27 cellular contexts compared by ENCODE assay signal in the genomic region with DNA sequence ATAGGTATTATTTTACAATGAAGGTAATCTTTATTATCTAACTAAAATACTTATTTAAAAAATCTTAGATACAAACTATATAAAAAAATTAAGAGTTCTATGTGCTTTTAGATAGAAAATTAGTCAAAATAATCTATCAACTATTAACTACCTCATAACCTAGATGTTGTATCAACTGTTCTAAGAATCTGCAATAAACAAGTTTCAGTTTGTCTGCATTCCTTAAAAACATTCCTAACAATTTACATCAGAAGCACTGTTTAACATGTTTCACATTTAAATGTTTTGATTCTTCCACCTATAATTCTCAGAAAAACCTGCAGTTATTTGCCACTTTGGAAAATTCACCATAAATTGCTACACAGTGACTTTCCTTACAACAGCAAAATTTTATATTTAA. TPM values are rescaled to one million over a fixed set of nuclear protein-coding genes. Genes with fewer than 3 reads are reported as not detected.
DNase-seq lines count a peak whose midpoint lies in the region; ATAC-seq, FAIRE-seq and TF ChIP-seq lines count a peak whose summit lies in the region.
"Had no signal": no experiment of that assay in that cellular context is flagged by ENCODE, and none has a peak within 500 bp of the region (broad histone marks: within the 10 kb centered on the region; RNA-seq: fewer than 3 reads in every experiment).

No MANE protein-coding gene starts in this region.

- H3K9me3 ChIP-seq in OCI-LY7 (ENCODE audit: low read length) (no peaks in the 10 kb centered on the region), right cardiac atrium (ENCODE audit: control insufficient read depth, low read length) (no peaks in the 10 kb centered on the region)
- H3K9me3 ChIP-seq: SJSA1 had no signal

- H3K36me3 Mint-ChIP-seq in activated naive CD8-positive, alpha-beta T cell treated with anti-CD3 and anti-CD28 coated beads for 36 hours, result peaks cover 34% of the 10 kb centered on the region

- intact Hi-C loops in OCI-LY7 (cut with micrococcal nuclease; ENCODE audit: unreplicated experiment), result no loop called here
- intact Hi-C loops in right cardiac atrium (cut with DNase I), result no loop called here

- CTCF ChIA-PET in OCI-LY7 (lab: Charles Lee; ENCODE audit: unreplicated experiment), result no interaction called here

- no peak overlapping the region for H2AFZ ChIP-seq in OCI-LY7 (ENCODE audit: low read length)
- H2AFZ ChIP-seq: PC-9 had no signal

- no peaks in the 10 kb centered on the region for H4K20me1 ChIP-seq in OCI-LY7 (ENCODE audit: insufficient read depth, low read length)

- H3K4me3 ChIP-seq in OCI-LY7 (ENCODE audit: low read depth, low read length, poor library complexity, severe bottlenecking), result no peak overlapping the region
- no peak overlapping the region for H3K4me3 ChIP-seq in right cardiac atrium (ENCODE audit: low read length)
- H3K4me3 ChIP-seq: K562, PC-9, SJSA1 had no signal

- H3K9me2 ChIP-seq in OCI-LY7 (ENCODE audit: insufficient read depth, low read length), result no peaks in the 10 kb centered on the region

- no peaks in the 10 kb centered on the region for H3K27me3 Mint-ChIP-seq in activated naive CD8-positive, alpha-beta T cell treated with anti-CD3 and anti-CD28 coated beads for 36 hours
- H3K27me3 Mint-ChIP-seq: B cell had no signal

- POLR2A ChIA-PET in OCI-LY7 (lab: Charles Lee), result interaction anchor here (1.4 kb wide), 1 partner anchor 20 kb away, joined by 4 read pairs; no protein-coding TSS in a partner anchor

- no peak overlapping the region for H3K27ac Mint-ChIP-seq in activated naive CD8-positive, alpha-beta T cell treated with anti-CD3 and anti-CD28 coated beads for 36 hours
- H3K27ac Mint-ChIP-seq: B cell had no signal

- no peak overlapping the region for H3K4me2 ChIP-seq in OCI-LY7 (ENCODE audit: low read length)
- H3K4me2 ChIP-seq: PC-9 had no signal

- no peak overlapping the region for H3K4me3 Mint-ChIP-seq in activated naive CD8-positive, alpha-beta T cell treated with anti-CD3 and anti-CD28 coated beads for 36 hours
- H3K4me3 Mint-ChIP-seq: B cell; CD8-positive, alpha-beta T cell had no signal

- BruUV-seq in OCI-LY7 (replicated peaks; lab: Mats Ljungman, UMichigan), result TSS peak; percentile 7

- H3K79me2 ChIP-seq in OCI-LY7 (ENCODE audit: insufficient read depth, low read depth, low read length), result no peaks in the 10 kb centered on the region

- H3K27me3 ChIP-seq in right cardiac atrium (ENCODE audit: control insufficient read depth, insufficient read depth), result no peaks in the 10 kb centered on the region
- H3K27me3 ChIP-seq: SJSA1 had no signal

- no peak overlapping the region for H3K27ac ChIP-seq in OCI-LY7 (ENCODE audit: low read depth, low read length, poor library complexity, severe bottlenecking)
- no peak overlapping the region for H3K27ac ChIP-seq in right cardiac atrium (ENCODE audit: low read length)
- H3K27ac ChIP-seq: C4-2B, PC-9, SJSA1 had no signal

- H3K4me1 ChIP-seq in OCI-LY7 (ENCODE audit: insufficient read depth, low read length, poor library complexity, severe bottlenecking) (no peaks in the 10 kb centered on the region), right cardiac atrium (ENCODE audit: control insufficient read depth, insufficient read depth, low read length) (no peaks in the 10 kb centered on the region)
- H3K4me1 ChIP-seq: SJSA1 had no signal

- no peak for ATAC-seq in right cardiac atrium
- ATAC-seq: CD8-positive, alpha-beta T cell; K562 had no signal

- DNase-seq in OCI-LY7 (ENCODE audit: low spot score), result no peak
- DNase-seq in right cardiac atrium, result no peak
- no peak for DNase-seq in NCI-H2081 (lab: John Stamatoyannopoulos, UW)
- DNase-seq in NCI-H1105 (lab: John Stamatoyannopoulos, UW), result no peak
- no peak for DNase-seq in activated naive CD8-positive, alpha-beta T cell treated with anti-CD3 and anti-CD28 coated beads for 36 hours
- DNase-seq: CD8-positive, alpha-beta T cell; DMS 273 treated with DMSO at 0.1 percent for 48 hours; DMS79; EL; GF-D8; Kasumi-1; NCI-H1092 treated with DMSO at 0.1 percent for 48 hours; NCI-H1436 treated with DMSO at 0.1 percent for 48 hours; NCI-H187 treated with DMSO at 0.1 percent for 48 hours; NCI-H2107; NCI-H526; NCI-H82; NK-92 treated with Interleukin-12 subunit alpha and Interleukin-12 subunit beta, amount 100 ng/mL, for 24 hours; PC-9; Right ventricle myocardium superior; RPMI8226 had no signal

- FAIRE-seq in endometrium (lab: Jason Lieb, UNC), result peak; percentile 64
- FAIRE-seq in islet of Langerhans (lab: Jason Lieb, UNC), result peak; percentile 45
- FAIRE-seq: K562 had no signal

- H3K36me3 ChIP-seq in OCI-LY7 (ENCODE audit: insufficient read depth, low read length), result peaks cover 93% of the 10 kb centered on the region

- no peak for TF ChIP-seq CTCF in OCI-LY7 (conservative IDR thresholded peaks at IDR 0.05; ENCODE audit: low read length)

- H3K4me1 Mint-ChIP-seq in activated naive CD8-positive, alpha-beta T cell treated with anti-CD3 and anti-CD28 coated beads for 36 hours, result no peaks in the 10 kb centered on the region
- H3K4me1 Mint-ChIP-seq: B cell had no signal

- H3K9me3 Mint-ChIP-seq in activated naive CD8-positive, alpha-beta T cell treated with anti-CD3 and anti-CD28 coated beads for 36 hours, result peaks cover 7% of the 10 kb centered on the region

RNA-seq across cellular contexts. Expression of gene NDUFS1, which starts 33.3 kb away (rescaled TPM):
- total RNA-seq in OCI-LY7 (2014; rRNA removed; shearing (Covaris generic)), result 73.4 and 81.9 TPM in 2 replicates
- total RNA-seq in OCI-LY7 (2022) (110 and 116 TPM in 2 replicates), right cardiac atrium (100 to 1,000 TPM; 250 to 299 (median 253) TPM)
- polyA plus RNA-seq in right cardiac atrium, result 132 TPM
- total RNA-seq in activated naive CD8-positive, alpha-beta T cell treated with anti-CD3 and anti-CD28 coated beads for 36 hours, result 100 to 1,000 TPM in 1 of 2 experiments, 10 to 100 TPM in 1; 95.5 to 102 TPM

RNA-seq across cellular contexts. Expression of gene EEF1B2, which starts 33.8 kb away (rescaled TPM):
- total RNA-seq in OCI-LY7 (2014; rRNA removed; shearing (Covaris generic)), result 883 and 1,168 TPM in 2 replicates
- 1,062 and 1,084 TPM in 2 replicates for total RNA-seq in OCI-LY7 (2022)
- 100 to 1,000 TPM; 258 to 346 (median 302) TPM for total RNA-seq in right cardiac atrium
- polyA plus RNA-seq in right cardiac atrium, result 283 TPM
- total RNA-seq in activated naive CD8-positive, alpha-beta T cell treated with anti-CD3 and anti-CD28 coated beads for 36 hours, result 1,000 to 10,000 TPM; 1,128 to 1,176 TPM

RNA-seq across cellular contexts. Expression of gene INO80D, which starts 39.9 kb away (rescaled TPM):
- total RNA-seq in OCI-LY7 (2014; rRNA removed; shearing (Covaris generic)), result 8.2 and 14.2 TPM in 2 replicates
- total RNA-seq in OCI-LY7 (2022), result 21.4 and 21.6 TPM in 2 replicates
- total RNA-seq in right cardiac atrium, result 10 to 100 TPM; 12.2 to 16.4 (median 14.5) TPM
- 2.7 TPM for polyA plus RNA-seq in right cardiac atrium
- total RNA-seq in activated naive CD8-positive, alpha-beta T cell treated with anti-CD3 and anti-CD28 coated beads for 36 hours, result 10 to 100 TPM; 15.6 to 16.4 TPM
